Comparison of ENCODE assay signal across 13 cellular contexts in genomic region chr11:111077938-111078337, GRCh38.
"Had no signal": no experiment of that assay in that cellular context is flagged by ENCODE, and none has a peak within 500 bp of the region (broad histone marks: within the 10 kb centered on the region; RNA-seq: fewer than 3 reads in every experiment).

No MANE protein-coding gene starts in this region.

- H3K4me1 ChIP-seq: colonic mucosa, esophagus squamous epithelium, spleen had no signal

- H3K4me1 Mint-ChIP-seq: activated CD4-positive, alpha-beta T cell treated with anti-CD3 and anti-CD28 coated beads for 36 hours; activated CD8-positive, alpha-beta memory T cell treated with anti-CD3 and anti-CD28 coated beads, Interleukin-2, amount 10 ng/mL, durations not matched to agents 7 days and 5 days; activated naive CD4-positive, alpha-beta T cell treated with anti-CD3 and anti-CD28 coated beads, Interleukin-2, amount 10 ng/mL, durations not matched to agents 7 days and 5 days; stimulated activated naive CD8-positive, alpha-beta T cell treated with anti-CD3 and anti-CD28 coated beads, Interleukin-15, amount 100 ng/mL, for 72 hours had no signal

- DNase-seq: activated CD4-positive, alpha-beta memory T cell treated with anti-CD3 and anti-CD28 coated beads for 36 hours; activated CD4-positive, alpha-beta T cell treated with anti-CD3 and anti-CD28 coated beads for 36 hours; activated CD8-positive, alpha-beta memory T cell treated with anti-CD3 and anti-CD28 coated beads, Interleukin-2, amount 10 ng/mL, durations not matched to agents 7 days and 5 days; activated naive CD4-positive, alpha-beta T cell treated with anti-CD3 and anti-CD28 coated beads, Interleukin-2, amount 10 ng/mL, durations not matched to agents 7 days and 5 days; activated T-cell treated with anti-CD3 and anti-CD28 coated beads, Interleukin-2, amount 50 U/mL, for 1 hour; caudate nucleus; colonic mucosa; esophagus squamous epithelium; ovary; spleen; stimulated activated naive CD8-positive, alpha-beta T cell treated with anti-CD3 and anti-CD28 coated beads, Interleukin-15, amount 100 ng/mL, for 72 hours; T-helper 2 cell had no signal

- H3K27ac Mint-ChIP-seq: activated CD4-positive, alpha-beta memory T cell treated with anti-CD3 and anti-CD28 coated beads for 36 hours; activated CD4-positive, alpha-beta T cell treated with anti-CD3 and anti-CD28 coated beads for 36 hours; activated CD8-positive, alpha-beta memory T cell treated with anti-CD3 and anti-CD28 coated beads, Interleukin-2, amount 10 ng/mL, durations not matched to agents 7 days and 5 days; activated naive CD4-positive, alpha-beta T cell treated with anti-CD3 and anti-CD28 coated beads, Interleukin-2, amount 10 ng/mL, durations not matched to agents 7 days and 5 days; activated T-helper 2 cell treated with anti-CD3 and anti-CD28 coated beads, Interferon-gamma antibody, Interleukin-2, Interleukin-4, amounts not matched to agents 10 μg/mL and 5 μg/mL and 100 μg/mL, durations not matched to agents 14 hours and 24 hours and 36 hours; stimulated activated naive CD8-positive, alpha-beta T cell treated with anti-CD3 and anti-CD28 coated beads, Interleukin-15, amount 100 ng/mL, for 72 hours had no signal

- H3K36me3 Mint-ChIP-seq: activated CD4-positive, alpha-beta memory T cell treated with anti-CD3 and anti-CD28 coated beads for 36 hours; activated CD8-positive, alpha-beta memory T cell treated with anti-CD3 and anti-CD28 coated beads, Interleukin-2, amount 10 ng/mL, durations not matched to agents 7 days and 5 days; activated naive CD4-positive, alpha-beta T cell treated with anti-CD3 and anti-CD28 coated beads, Interleukin-2, amount 10 ng/mL, durations not matched to agents 7 days and 5 days had no signal

- H3K9me3 Mint-ChIP-seq: activated CD4-positive, alpha-beta memory T cell treated with anti-CD3 and anti-CD28 coated beads for 36 hours; activated naive CD4-positive, alpha-beta T cell treated with anti-CD3 and anti-CD28 coated beads, Interleukin-2, amount 10 ng/mL, durations not matched to agents 7 days and 5 days; activated T-helper 2 cell treated with anti-CD3 and anti-CD28 coated beads, Interferon-gamma antibody, Interleukin-2, Interleukin-4, amounts not matched to agents 10 μg/mL and 5 μg/mL and 100 μg/mL, durations not matched to agents 14 hours and 24 hours and 36 hours; stimulated activated naive CD8-positive, alpha-beta T cell treated with anti-CD3 and anti-CD28 coated beads, Interleukin-15, amount 100 ng/mL, for 72 hours had no signal

- H3K27me3 Mint-ChIP-seq: activated CD4-positive, alpha-beta memory T cell treated with anti-CD3 and anti-CD28 coated beads for 36 hours; activated CD8-positive, alpha-beta memory T cell treated with anti-CD3 and anti-CD28 coated beads, Interleukin-2, amount 10 ng/mL, durations not matched to agents 7 days and 5 days; stimulated activated naive CD8-positive, alpha-beta T cell treated with anti-CD3 and anti-CD28 coated beads, Interleukin-15, amount 100 ng/mL, for 72 hours had no signal

- H3K9me3 ChIP-seq: colonic mucosa, esophagus squamous epithelium, ovary, spleen had no signal

- H3K27ac ChIP-seq: colonic mucosa, esophagus squamous epithelium, ovary, spleen had no signal

- H3K4me3 Mint-ChIP-seq: activated CD4-positive, alpha-beta memory T cell treated with anti-CD3 and anti-CD28 coated beads for 36 hours; activated CD4-positive, alpha-beta T cell treated with anti-CD3 and anti-CD28 coated beads for 36 hours; activated CD8-positive, alpha-beta memory T cell treated with anti-CD3 and anti-CD28 coated beads, Interleukin-2, amount 10 ng/mL, durations not matched to agents 7 days and 5 days; activated naive CD4-positive, alpha-beta T cell treated with anti-CD3 and anti-CD28 coated beads, Interleukin-2, amount 10 ng/mL, durations not matched to agents 7 days and 5 days; stimulated activated naive CD8-positive, alpha-beta T cell treated with anti-CD3 and anti-CD28 coated beads, Interleukin-15, amount 100 ng/mL, for 72 hours had no signal

- H3K36me3 ChIP-seq: colonic mucosa, esophagus squamous epithelium, ovary, spleen had no signal

- H3K27me3 ChIP-seq: colonic mucosa, esophagus squamous epithelium, ovary, spleen had no signal

- H3K4me3 ChIP-seq: colonic mucosa, esophagus squamous epithelium, ovary, spleen had no signal
